Comparison of ENCODE assay signal across 1 cellular context in the genomic region with DNA sequence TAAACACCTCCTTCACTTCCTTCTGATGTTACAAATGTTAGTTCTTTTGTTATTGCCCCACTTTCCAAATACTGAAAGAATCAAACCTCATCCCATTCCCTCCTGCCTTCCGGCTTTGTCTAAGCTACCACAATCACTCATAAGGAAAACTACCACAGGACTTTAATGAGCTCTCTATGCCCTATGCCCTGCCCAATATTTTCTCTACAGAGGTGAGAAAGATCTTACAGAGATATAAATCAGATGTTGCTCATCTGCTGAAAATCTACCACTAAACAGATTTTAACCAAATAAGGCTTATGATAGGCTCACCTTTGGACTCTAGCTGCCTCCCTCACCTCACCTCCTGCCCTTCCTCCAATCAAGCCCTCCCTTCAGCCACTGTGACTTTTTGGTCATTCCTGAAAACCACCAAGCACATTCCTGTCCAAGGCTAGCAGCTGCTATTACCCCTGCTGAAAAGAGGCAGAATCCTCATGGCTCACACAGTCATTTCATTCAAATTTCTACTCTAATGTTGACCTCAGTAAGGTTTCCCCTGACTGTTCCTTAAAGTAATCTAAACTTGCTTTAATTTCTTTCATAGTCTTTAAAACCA.
TF ChIP-seq lines count a peak whose summit lies in the region.

No MANE protein-coding gene starts in this region.

TF ChIP-seq in WTC11, 78 proteins besides CTCF, POLR2A, EP300 and RAD21 (continued from another document):
- TF ChIP-seq, protein P1, sequence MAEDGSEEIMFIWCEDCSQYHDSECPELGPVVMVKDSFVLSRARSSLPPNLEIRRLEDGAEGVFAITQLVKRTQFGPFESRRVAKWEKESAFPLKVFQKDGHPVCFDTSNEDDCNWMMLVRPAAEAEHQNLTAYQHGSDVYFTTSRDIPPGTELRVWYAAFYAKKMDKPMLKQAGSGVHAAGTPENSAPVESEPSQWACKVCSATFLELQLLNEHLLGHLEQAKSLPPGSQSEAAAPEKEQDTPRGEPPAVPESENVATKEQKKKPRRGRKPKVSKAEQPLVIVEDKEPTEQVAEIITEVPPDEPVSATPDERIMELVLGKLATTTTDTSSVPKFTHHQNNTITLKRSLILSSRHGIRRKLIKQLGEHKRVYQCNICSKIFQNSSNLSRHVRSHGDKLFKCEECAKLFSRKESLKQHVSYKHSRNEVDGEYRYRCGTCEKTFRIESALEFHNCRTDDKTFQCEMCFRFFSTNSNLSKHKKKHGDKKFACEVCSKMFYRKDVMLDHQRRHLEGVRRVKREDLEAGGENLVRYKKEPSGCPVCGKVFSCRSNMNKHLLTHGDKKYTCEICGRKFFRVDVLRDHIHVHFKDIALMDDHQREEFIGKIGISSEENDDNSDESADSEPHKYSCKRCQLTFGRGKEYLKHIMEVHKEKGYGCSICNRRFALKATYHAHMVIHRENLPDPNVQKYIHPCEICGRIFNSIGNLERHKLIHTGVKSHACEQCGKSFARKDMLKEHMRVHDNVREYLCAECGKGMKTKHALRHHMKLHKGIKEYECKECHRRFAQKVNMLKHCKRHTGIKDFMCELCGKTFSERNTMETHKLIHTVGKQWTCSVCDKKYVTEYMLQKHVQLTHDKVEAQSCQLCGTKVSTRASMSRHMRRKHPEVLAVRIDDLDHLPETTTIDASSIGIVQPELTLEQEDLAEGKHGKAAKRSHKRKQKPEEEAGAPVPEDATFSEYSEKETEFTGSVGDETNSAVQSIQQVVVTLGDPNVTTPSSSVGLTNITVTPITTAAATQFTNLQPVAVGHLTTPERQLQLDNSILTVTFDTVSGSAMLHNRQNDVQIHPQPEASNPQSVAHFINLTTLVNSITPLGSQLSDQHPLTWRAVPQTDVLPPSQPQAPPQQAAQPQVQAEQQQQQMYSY (CRISPR knock-in tag; IDR thresholded peaks at IDR 0.05) = no peak
- no peak for TF ChIP-seq ZBTB43 (CRISPR knock-in tag; IDR thresholded peaks at IDR 0.05)
- TF ChIP-seq ELF4 (CRISPR knock-in tag; IDR thresholded peaks at IDR 0.05; ENCODE audit: low read depth) = no peak
- TF ChIP-seq ZNF671 (CRISPR knock-in tag; IDR thresholded peaks at IDR 0.05) = no peak
- TF ChIP-seq CREM (CRISPR knock-in tag; IDR thresholded peaks at IDR 0.05) = no peak
- TF ChIP-seq ESRRA (CRISPR knock-in tag; IDR thresholded peaks at IDR 0.05; ENCODE audit: borderline replicate concordance) = no peak
